Comparison of ENCODE assay signal across 9 cellular contexts in the genomic region with DNA sequence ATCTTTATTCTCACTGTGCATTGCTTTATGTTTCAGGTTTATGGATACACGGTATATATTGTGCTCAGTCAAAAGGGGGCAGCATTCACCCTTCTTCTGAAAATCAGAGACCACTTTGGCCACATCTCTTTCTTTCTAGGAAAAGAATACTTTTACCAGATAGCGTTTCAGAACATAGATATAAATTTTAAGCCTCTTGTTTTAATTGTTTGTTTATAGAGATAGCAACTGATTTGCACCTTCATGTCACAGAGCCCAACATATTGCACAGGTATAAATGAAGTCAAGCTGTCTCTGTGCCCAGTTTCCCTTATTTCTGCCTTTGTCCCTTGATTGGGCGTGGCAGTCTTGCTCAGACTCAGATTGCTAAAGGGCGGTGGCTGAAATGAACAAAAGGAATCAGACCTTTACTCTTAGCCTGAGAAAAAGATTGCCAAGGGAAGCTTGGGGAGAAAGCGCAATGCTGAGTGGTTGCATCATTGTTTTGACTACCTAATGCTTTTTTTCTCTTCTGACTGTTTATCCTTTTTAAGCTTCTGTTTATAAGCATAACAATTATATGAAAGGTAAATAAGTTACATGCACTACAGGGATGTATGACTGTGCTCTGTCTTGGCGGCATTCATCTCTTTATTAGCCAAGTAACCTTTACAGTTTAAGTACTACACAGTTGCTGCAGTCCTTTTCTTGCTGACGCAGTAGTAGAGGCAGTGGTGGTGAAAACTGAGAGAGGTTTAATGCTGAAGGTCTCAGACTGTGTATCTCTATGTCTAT.
A peak's percentile ranks its signal among the peaks of the same experiment; 100 is the strongest.
DNase-seq lines count a peak whose midpoint lies in the region; ATAC-seq and TF ChIP-seq lines count a peak whose summit lies in the region.
"Had no signal": no experiment of that assay in that cellular context is flagged by ENCODE, and none has a peak within 500 bp of the region (broad histone marks: within the 10 kb centered on the region; RNA-seq: fewer than 3 reads in every experiment).

No MANE protein-coding gene starts in this region.

- H3K36me3 ChIP-seq in CD4-positive, CD25-positive, alpha-beta regulatory T cell (ENCODE audit: control insufficient read depth, insufficient read depth, low read length) = no peaks in the 10 kb centered on the region
- no peaks in the 10 kb centered on the region for H3K36me3 ChIP-seq in SJCRH30

- H3K27me3 Mint-ChIP-seq in CD4-positive, CD25-positive, alpha-beta regulatory T cell = peaks cover 2% of the 10 kb centered on the region

- H3K4me1 Mint-ChIP-seq in CD4-positive, CD25-positive, alpha-beta regulatory T cell = no peaks in the 10 kb centered on the region

- H3K27me3 ChIP-seq in CD4-positive, CD25-positive, alpha-beta regulatory T cell (ENCODE audit: control insufficient read depth, insufficient read depth, low read length) = peaks cover 3% of the 10 kb centered on the region
- H3K27me3 ChIP-seq in SJCRH30 = no peaks in the 10 kb centered on the region

- H3K9me3 ChIP-seq in CD4-positive, CD25-positive, alpha-beta regulatory T cell (ENCODE audit: control insufficient read depth in 2 of 2, low read length in 2 of 2) = no peaks in the 10 kb centered on the region
- H3K9me3 ChIP-seq in SJCRH30 (replicated peaks) = no peaks in the 10 kb centered on the region

- no peak for TF ChIP-seq POLR2A in NB4 (IDR thresholded peaks at IDR 0.05; ENCODE audit: extremely low read depth, insufficient read length)

- no peak overlapping the region for H3K27ac ChIP-seq in CD4-positive, CD25-positive, alpha-beta regulatory T cell (ENCODE audit: insufficient read depth, low read length, poor library complexity, severe bottlenecking)
- H3K27ac ChIP-seq in SJCRH30 = no peak overlapping the region
- H3K27ac ChIP-seq: skin epidermis had no signal

- peaks cover 3% of the 10 kb centered on the region for H3K36me3 Mint-ChIP-seq in CD4-positive, CD25-positive, alpha-beta regulatory T cell

- H3K27ac Mint-ChIP-seq in CD4-positive, CD25-positive, alpha-beta regulatory T cell = no peak overlapping the region

- no peaks in the 10 kb centered on the region for H3K4me1 ChIP-seq in CD4-positive, CD25-positive, alpha-beta regulatory T cell (ENCODE audit: control insufficient read depth, insufficient read depth, low read length, poor library complexity, severe bottlenecking)
- peaks cover 2% of the 10 kb centered on the region; the same call in 1 of the 2 replicates for H3K4me1 ChIP-seq in SJCRH30

- no peaks in the 10 kb centered on the region for H3K9me3 Mint-ChIP-seq in CD4-positive, CD25-positive, alpha-beta regulatory T cell

- peak in 2 of 3 donors; percentile 1 to 32 for DNase-seq in CD4-positive, CD25-positive, alpha-beta regulatory T cell
- DNase-seq in NB4 (ENCODE audit: low read depth) = peak; percentile 50
- DNase-seq in SJCRH30 = peak; percentile 29 to 67
- DNase-seq in epithelial cell of proximal tubule (ENCODE audit: low read depth) = no peak
- DNase-seq in middle frontal gyrus (ENCODE audit: extremely low spot score, low spot score) = peak; percentile 29
- no peak for DNase-seq in GOT3 (lab: John Stamatoyannopoulos, UW)
- DNase-seq in activated naive CD4-positive, alpha-beta T cell treated with anti-CD3 and anti-CD28 coated beads, Interleukin-2, amount 50 U/mL, for 16 hours = no peak

- TF ChIP-seq CTCF in NB4 (IDR thresholded peaks at IDR 0.05; ENCODE audit: low read depth, low read length) = peak; percentile 30
- TF ChIP-seq CTCF in epithelial cell of proximal tubule (conservative IDR thresholded peaks at IDR 0.05; ENCODE audit: low read depth, low read length) = peak; percentile 77

- no peak overlapping the region for H3K4me3 ChIP-seq in CD4-positive, CD25-positive, alpha-beta regulatory T cell (ENCODE audit: low read depth, low read length)
- H3K4me3 ChIP-seq in NB4 (ENCODE audit: low read depth, low read length) = no peak overlapping the region
- H3K4me3 ChIP-seq in SJCRH30 = no peak overlapping the region
- H3K4me3 ChIP-seq in epithelial cell of proximal tubule (ENCODE audit: low read depth, low read length) = no peak overlapping the region
- H3K4me3 ChIP-seq: skin epidermis had no signal

- ATAC-seq in CD4-positive, CD25-positive, alpha-beta regulatory T cell (ENCODE audit: low read depth in 2 of 2) = no peak
- ATAC-seq in GM19043 (IDR thresholded peaks at IDR 0.05; ENCODE audit: low read depth, unreplicated experiment) = peak; percentile 66

- no peak overlapping the region for H3K4me3 Mint-ChIP-seq in CD4-positive, CD25-positive, alpha-beta regulatory T cell

Comparison
In these comparisons a context has a peak if more than half of its experiments do, and no peak if none do; other contexts are left out.
1. DNase-seq: peak in CD4-positive, CD25-positive, alpha-beta regulatory T cell (2 of 3), NB4 (single experiment), SJCRH30 (2 of 2) and middle frontal gyrus (single experiment); none in epithelial cell of proximal tubule (single experiment), GOT3 (single experiment) and activated naive CD4-positive, alpha-beta T cell treated with anti-CD3 and anti-CD28 coated beads, Interleukin-2, amount 50 U/mL, for 16 hours (single experiment).